Comparison of ENCODE assay signal across 9 cellular contexts in the genomic region with DNA sequence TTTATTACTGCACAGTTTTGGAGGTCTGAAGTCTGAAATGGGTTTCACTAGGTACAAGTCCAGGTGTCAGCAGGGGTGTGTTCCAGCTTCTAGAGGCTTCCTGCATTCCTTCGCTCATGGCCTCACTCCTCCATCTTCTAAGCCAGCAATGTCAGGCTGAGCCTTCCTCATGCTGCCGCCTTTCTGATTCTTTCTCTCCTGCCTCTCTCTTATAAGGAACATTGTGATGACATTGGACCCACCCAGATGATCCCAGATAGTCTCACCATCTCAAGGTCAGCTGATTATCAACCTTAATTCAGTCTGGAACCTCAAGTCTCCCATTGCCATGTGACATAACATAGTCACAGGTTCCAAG.
DNase-seq lines count a peak whose midpoint lies in the region; ATAC-seq, FAIRE-seq and TF ChIP-seq lines count a peak whose summit lies in the region.
"Had no signal": no experiment of that assay in that cellular context is flagged by ENCODE, and none has a peak within 500 bp of the region (broad histone marks: within the 10 kb centered on the region; RNA-seq: fewer than 3 reads in every experiment).

No MANE protein-coding gene starts in this region.

- CTCF ChIA-PET in A549 (lab: Yijun Ruan, JAX), result no interaction called here

- no peak for TF ChIP-seq EP300 in A549 (IDR thresholded peaks at IDR 0.05)

- H3K27ac Mint-ChIP-seq in immature natural killer cell, result peak overlapping the region; percentile 90 to 99 (median 96)
- H3K27ac Mint-ChIP-seq: mesothelial cell of epicardium had no signal

- H3K27me3 ChIP-seq in body of pancreas, result no peaks in the 10 kb centered on the region

- no peak for TF ChIP-seq POLR2A in A549 (IDR thresholded peaks at IDR 0.05; ENCODE audit: low read length)
- no peak for TF ChIP-seq POLR2A in body of pancreas (IDR thresholded peaks at IDR 0.05)

- H3K27me3 Mint-ChIP-seq in immature natural killer cell (ENCODE audit: low read depth in 3 of 3), result peaks cover 8 to 16% (median 13%) of the 10 kb centered on the region in 3 donors

- peak overlapping the region; percentile 64 to 86 (median 77) for H3K4me3 Mint-ChIP-seq in immature natural killer cell
- H3K4me3 Mint-ChIP-seq: mesothelial cell of epicardium had no signal

- 96% methylated on average over 2 of the region's 2 CpGs for WGBS in A549 (ENCODE audit: missing lambda C conversion rate)
- 86 to 98% methylated on average over 2 of the region's 2 CpGs for WGBS in body of pancreas, 2 donors

- peaks cover 0 to 3% (median 0%) of the 10 kb centered on the region in 3 donors for H3K36me3 Mint-ChIP-seq in immature natural killer cell

- FAIRE-seq in A549 (lab: Jason Lieb, UNC), result no peak

- POLR2A ChIA-PET in A549 (lab: Yijun Ruan, JAX), result no interaction called here

- TF ChIP-seq CTCF in A549 (IDR thresholded peaks at IDR 0.05) (no peak), body of pancreas (IDR thresholded peaks at IDR 0.05) (no peak)

- H3K4me1 ChIP-seq in A549 (peaks cover 15% of the 10 kb centered on the region; the same call in 2 of the 3 replicates), body of pancreas (no peaks in the 10 kb centered on the region)

- no peak overlapping the region; the same call in 2 of the 3 replicates for H3K4me2 ChIP-seq in A549

- H3K4me1 Mint-ChIP-seq in immature natural killer cell, result peaks cover 49 to 50% of the 10 kb centered on the region in 2 donors

- DNase-seq in A549 (ENCODE audit: low read depth in 1 of 2, low spot score in 1 of 2), result no peak
- DNase-seq in SK-N-MC (ENCODE audit: low read depth, low spot score), result no peak
- no peak for DNase-seq in immature natural killer cell
- no peak for DNase-seq in stimulated activated CD4-positive, alpha-beta T cell treated with anti-CD3 and anti-CD28 coated beads, Interleukin-4, amount 100 ng/mL, for 1 hour
- DNase-seq in body of pancreas, result no peak

- ATAC-seq in A549 (no peak), GM21381 (IDR thresholded peaks at IDR 0.05; ENCODE audit: unreplicated experiment) (peak; percentile 16), HG03571 (IDR thresholded peaks at IDR 0.05; ENCODE audit: unreplicated experiment) (no peak), esophagus mucosa (no peak), body of pancreas (no peak)

- H3K9me3 ChIP-seq in A549 (no peaks in the 10 kb centered on the region), SK-N-MC (ENCODE audit: low read depth, low read length) (no peaks in the 10 kb centered on the region), body of pancreas (no peaks in the 10 kb centered on the region)

- H3K9me3 Mint-ChIP-seq in immature natural killer cell, result peaks cover 0 to 2% (median 0%) of the 10 kb centered on the region in 6 donors

- intact Hi-C loops in body of pancreas (cut with DNase I), result no loop called here

- no peak for TF ChIP-seq RAD21 in A549 (conservative IDR thresholded peaks at IDR 0.05 in 1 of 2, IDR thresholded peaks at IDR 0.05 in 1 of 2)

- peak overlapping the region; percentile 69 for H3K9ac ChIP-seq in SK-N-MC (ENCODE audit: insufficient read length)

- H3K27ac ChIP-seq in A549, result peak overlapping the region; percentile 45 to 68; a peak in 4 of 6 replicates
- H3K27ac ChIP-seq in SK-N-MC, result peak overlapping the region; percentile 98
- H3K27ac ChIP-seq in body of pancreas, result peak overlapping the region in 2 of 4 donors; percentile 22 to 24

- 0 out of 2 replicates have a peak, but pooled peaks cover 5% of the 10 kb centered on the region for H3K36me3 ChIP-seq in SK-N-MC (ENCODE audit: insufficient read depth, low read length)
- no peaks in the 10 kb centered on the region for H3K36me3 ChIP-seq in body of pancreas (replicated peaks in 1 of 2; ENCODE audit: insufficient read depth in 1 of 2, low read depth in 2 of 2)

- H3K4me3 ChIP-seq in A549 (no peak overlapping the region), SK-N-MC (no peak overlapping the region; the same call in 1 of the 2 replicates), body of pancreas (no peak overlapping the region)

TF ChIP-seq in A549, 52 proteins besides CTCF, POLR2A, EP300 and RAD21:
- TF ChIP-seq CEBPB (IDR thresholded peaks at IDR 0.05) (no peak), GATA3 (IDR thresholded peaks at IDR 0.05; ENCODE audit: borderline replicate concordance) (no peak), TP53 (CRISPR knock-in tag; IDR thresholded peaks at IDR 0.05) (no peak)
